ENCODE assay signal across 10 cellular contexts in the genomic region with DNA sequence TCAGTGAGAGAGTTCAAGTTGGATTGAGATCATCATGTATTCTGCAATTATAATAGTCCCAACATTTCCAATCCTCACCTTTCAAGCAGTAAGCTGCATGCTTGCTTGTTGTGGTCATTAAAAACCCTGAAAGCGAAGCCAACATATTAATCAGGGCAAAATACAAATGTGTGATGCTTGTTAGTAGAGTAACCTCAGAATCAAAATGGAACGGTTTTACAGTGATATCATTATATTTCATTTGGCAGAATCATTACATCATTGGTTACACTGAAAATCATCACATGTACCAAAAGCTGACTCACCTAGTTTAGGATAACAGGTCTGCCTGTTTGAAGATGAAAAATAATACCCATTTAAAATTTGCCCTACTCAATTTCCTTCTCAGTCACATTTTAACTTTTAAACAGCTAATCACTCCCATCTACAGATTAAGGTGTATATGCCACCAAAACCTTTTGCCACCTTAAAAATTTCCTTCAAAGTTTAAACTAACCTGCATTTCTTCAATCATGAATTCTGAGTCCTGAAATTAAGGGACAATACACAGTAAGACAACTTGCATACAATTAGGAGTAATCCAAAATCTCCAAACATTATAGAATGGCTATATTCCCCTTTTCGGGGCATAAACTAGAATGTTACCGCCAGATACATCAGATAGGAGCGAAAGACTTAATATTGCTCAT. TPM values are rescaled to one million over a fixed set of nuclear protein-coding genes. Genes with fewer than 3 reads are reported as not detected.
A peak's percentile ranks its signal among the peaks of the same experiment; 100 is the strongest.
DNase-seq lines count a peak whose midpoint lies in the region; ATAC-seq, FAIRE-seq and TF ChIP-seq lines count a peak whose summit lies in the region.
"Had no signal": no experiment of that assay in that cellular context is flagged by ENCODE, and none has a peak within 500 bp of the region (broad histone marks: within the 10 kb centered on the region; RNA-seq: fewer than 3 reads in every experiment).

No MANE protein-coding gene starts in this region.

- H3K4me3 Mint-ChIP-seq in MCF 10A (ENCODE audit: unreplicated experiment): peak overlapping the region; percentile 94

- ATAC-seq in HG02798 (IDR thresholded peaks at IDR 0.05; ENCODE audit: poor library complexity, unreplicated experiment): no peak

- H3K79me2 ChIP-seq in SK-N-SH (ENCODE audit: insufficient read depth): peaks cover 35% of the 10 kb centered on the region

- H3K27me3 Mint-ChIP-seq in MCF 10A (ENCODE audit: insufficient read depth, unreplicated experiment): no peaks in the 10 kb centered on the region

- H3K4me2 ChIP-seq in SK-N-SH: peak overlapping the region; percentile 78

- CTCF ChIA-PET in MCF 10A (lab: Yijun Ruan, JAX) (interaction anchor here (1.0 to 3.2 kb wide), 6 partner anchors 13 to 445 kb away, joined by 3 to 9 read pairs (median 4); no protein-coding TSS in a partner anchor), SK-N-SH (lab: Yijun Ruan, JAX) (interaction anchor here (0.6 to 0.8 kb wide), 2 partner anchors 22 to 33 kb away, joined by 3 read pairs; no protein-coding TSS in a partner anchor)

- H3K9me3 ChIP-seq in breast epithelium (no peaks in the 10 kb centered on the region), SK-N-SH (no peaks in the 10 kb centered on the region), stomach (no peaks in the 10 kb centered on the region)

- DNase-seq in MCF 10A (ENCODE audit: unreplicated experiment) (peak; percentile 37), breast epithelium (ENCODE audit: low spot score in 2 of 2) (no peak), SK-N-SH (no peak), erythroblast (lab: John Stamatoyannopoulos, UW) (peak; percentile 32 to 38), stomach (no peak), coronary artery (ENCODE audit: low spot score) (no peak), HTR-8/SVneo (ENCODE audit: insufficient read length, low spot score) (no peak)
- DNase-seq: DMS153 had no signal

- H3F3A ChIP-seq in SK-N-SH (replicated peaks; ENCODE audit: insufficient read depth): peaks cover 87% of the 10 kb centered on the region

- no TSS peak for BruUV-seq in MCF 10A (replicated peaks; lab: Mats Ljungman, UMichigan)

- TF ChIP-seq POLR2A in breast epithelium (IDR thresholded peaks at IDR 0.05) (no peak), erythroblast (IDR thresholded peaks at IDR 0.05; ENCODE audit: low read length) (no peak), stomach (IDR thresholded peaks at IDR 0.05) (no peak)

- H3K27me3 ChIP-seq in breast epithelium (no peaks in the 10 kb centered on the region), SK-N-SH (ENCODE audit: insufficient read depth) (no peaks in the 10 kb centered on the region), stomach (no peaks in the 10 kb centered on the region)

- H3K27ac Mint-ChIP-seq in MCF 10A (ENCODE audit: low read depth, unreplicated experiment): peak overlapping the region; percentile 96

- TF ChIP-seq EP300 in SK-N-SH (IDR thresholded peaks at IDR 0.05; ENCODE audit: borderline replicate concordance in 1 of 2, low read depth in 1 of 2, low read length in 1 of 2): no peak
- TF ChIP-seq EP300 in stomach (IDR thresholded peaks at IDR 0.05): no peak

- no peak for TF ChIP-seq RAD21 in SK-N-SH (IDR thresholded peaks at IDR 0.05; ENCODE audit: low read length)

- H3K4me1 ChIP-seq in breast epithelium (peaks cover 0 to 4% of the 10 kb centered on the region in 2 donors), SK-N-SH (ENCODE audit: control insufficient read depth in 1 of 2, insufficient read depth in 2 of 2, low read depth in 1 of 2, low read length in 1 of 2) (peaks cover 9 to 20% of the 10 kb centered on the region in 2 experiments; a peak in 3 of 4 replicates), stomach (peaks cover 20 to 47% (median 29%) of the 10 kb centered on the region in 4 donors)

- H2AFZ ChIP-seq in SK-N-SH (ENCODE audit: low read depth): no peak overlapping the region

- H3K4me1 Mint-ChIP-seq in MCF 10A (ENCODE audit: insufficient read depth, unreplicated experiment): peaks cover 34% of the 10 kb centered on the region

- TF ChIP-seq CTCF in MCF 10A (IDR thresholded peaks at IDR 0.05; ENCODE audit: unreplicated experiment): no peak
- TF ChIP-seq CTCF in breast epithelium (IDR thresholded peaks at IDR 0.05): no peak
- TF ChIP-seq CTCF in SK-N-SH (IDR thresholded peaks at IDR 0.05): no peak
- TF ChIP-seq CTCF in stomach (IDR thresholded peaks at IDR 0.05): no peak
- TF ChIP-seq CTCF in coronary artery (IDR thresholded peaks at IDR 0.05): no peak

- H3K27ac ChIP-seq in breast epithelium (peak overlapping the region in 1 of 2 donors; percentile 21), SK-N-SH (ENCODE audit: low read depth in 2 of 2, low read length in 1 of 2) (peak overlapping the region; percentile 24 to 74; a peak in 3 of 4 replicates), stomach (peak overlapping the region in 4 of 5 donors; percentile 6 to 95 (median 26)), coronary artery (no peak overlapping the region)

- peak overlapping the region; percentile 79; the same call in 1 of the 2 replicates for H3K9ac ChIP-seq in SK-N-SH

- intact Hi-C loops in MCF 10A (cut with micrococcal nuclease): no loop called here
- intact Hi-C loops in breast epithelium (cut with DNase I; ENCODE audit: low total_unique reads): no loop called here
- intact Hi-C loops in stomach (cut with DNase I; ENCODE audit: low total_unique reads): loop anchor here (10.0 kb wide), 1 partner anchor 60 kb away; no protein-coding TSS in a partner anchor

- no peak for FAIRE-seq in HTR-8/SVneo (lab: Jason Lieb, UNC)

- H3K4me3 ChIP-seq in breast epithelium: peak overlapping the region in 1 of 3 donors; percentile 2
- H3K4me3 ChIP-seq in SK-N-SH (ENCODE audit: low read depth in 2 of 2, low read length in 1 of 2): peak overlapping the region; percentile 82 to 90
- peak overlapping the region in 2 of 4 donors; percentile 61 for H3K4me3 ChIP-seq in stomach
- H3K4me3 ChIP-seq in coronary artery: no peak overlapping the region

- H3K9me2 ChIP-seq in SK-N-SH: no peaks in the 10 kb centered on the region

- H3K36me3 ChIP-seq in breast epithelium (no peaks in the 10 kb centered on the region), SK-N-SH (replicated peaks in 1 of 2; ENCODE audit: control insufficient read depth in 1 of 2, insufficient read depth in 2 of 2, low read length in 1 of 2) (peaks cover 49 to 66% of the 10 kb centered on the region in 2 experiments), stomach (peaks cover 40 to 76% (median 70%) of the 10 kb centered on the region in 4 donors)

- 72% methylated on average over 5 of the region's 5 CpGs for WGBS in SK-N-SH (ENCODE audit: low lambda C conversion rate)
- 71 to 78% (median 76%) methylated on average over 5 of the region's 5 CpGs for WGBS in stomach, 5 donors

- H3K9me3 Mint-ChIP-seq in MCF 10A (ENCODE audit: unreplicated experiment): no peaks in the 10 kb centered on the region

- POLR2A ChIA-PET in MCF 10A (lab: Yijun Ruan, JAX) (interaction anchor here (0.7 to 7.7 kb wide), 13 partner anchors 8 to 387 kb away, joined by 3 to 118 read pairs (median 7); partner anchors contain the start of genes CENPL, DARS2, KLHL20 and PRDX6), SK-N-SH (lab: Yijun Ruan, JAX) (no interaction called here)

- H3K36me3 Mint-ChIP-seq in MCF 10A (ENCODE audit: insufficient read depth, unreplicated experiment): peaks cover 85% of the 10 kb centered on the region

- peaks cover 49% of the 10 kb centered on the region for H4K20me1 ChIP-seq in SK-N-SH (ENCODE audit: insufficient read depth)

TF ChIP-seq in SK-N-SH, 30 proteins besides CTCF, POLR2A, EP300 and RAD21 (continues in another document):
- TF ChIP-seq SMC3 (IDR thresholded peaks at IDR 0.05; ENCODE audit: low read depth, low read length): no peak
- no peak for TF ChIP-seq TCF12 (IDR thresholded peaks at IDR 0.05)

RNA-seq across cellular contexts. Expression of gene GAS5, which starts 3.5 kb away (rescaled TPM):
- 3,184 and 3,772 TPM in 2 replicates for total RNA-seq in MCF 10A (2022)
- 100 to 1,000 TPM; 320 to 763 (median 754) TPM for total RNA-seq in breast epithelium
- 961 and 1,422 TPM in 2 replicates for polyA plus RNA-seq in SK-N-SH (2012; rRNA removed)
- polyA plus RNA-seq in SK-N-SH (2012; cell fraction: cytosol; rRNA removed): 1,326 and 1,438 TPM in 2 replicates
- 871 and 1,534 TPM in 2 replicates for polyA plus RNA-seq in SK-N-SH (2012; cell fraction: nucleus; rRNA removed)
- 100 to 1,000 TPM; 256 to 453 (median 353) TPM for total RNA-seq in stomach
- polyA plus RNA-seq in stomach: 1,000 to 10,000 TPM in 1 of 3 donors, 100 to 1,000 TPM in 2; 712 to 1,014 (median 897) TPM

RNA-seq across cellular contexts. Expression of gene ZBTB37, which starts 3.9 kb away (rescaled TPM):
- 12.8 and 15.2 TPM in 2 replicates for total RNA-seq in MCF 10A (2022)
- total RNA-seq in breast epithelium: 10 to 100 TPM; 10.2 to 15.7 (median 15.4) TPM
- polyA plus RNA-seq in SK-N-SH (2012; rRNA removed): 0.89 and 1.2 TPM in 2 replicates
- 0.73 and 0.75 TPM in 2 replicates for polyA plus RNA-seq in SK-N-SH (2012; cell fraction: cytosol; rRNA removed)
- 1.6 and 3.4 TPM in 2 replicates for polyA plus RNA-seq in SK-N-SH (2012; cell fraction: nucleus; rRNA removed)
- 10 to 100 TPM in 4 of 5 donors, under 1 TPM in 1; 0.29 to 62.9 (median 17.2) TPM for total RNA-seq in stomach
- polyA plus RNA-seq in stomach: under 1 TPM; 0.37 to 0.61 (median 0.55) TPM

RNA-seq across cellular contexts. Expression of gene CENPL, which starts 39.6 kb away (rescaled TPM):
- 14.1 and 24.5 TPM in 2 replicates for total RNA-seq in MCF 10A (2022)
- total RNA-seq in breast epithelium: 1 to 10 TPM; 4.5 to 6.0 (median 4.6) TPM
- 4.0 and 6.9 TPM in 2 replicates for polyA plus RNA-seq in SK-N-SH (2012; rRNA removed)
- 5.7 and 6.5 TPM in 2 replicates for polyA plus RNA-seq in SK-N-SH (2012; cell fraction: cytosol; rRNA removed)
- 2.0 and 4.4 TPM in 2 replicates for polyA plus RNA-seq in SK-N-SH (2012; cell fraction: nucleus; rRNA removed)
- 10 to 100 TPM in 1 of 5 donors, 1 to 10 TPM in 3, under 1 TPM in 1; 0.45 to 14.1 (median 4.1) TPM for total RNA-seq in stomach
- 1 to 10 TPM; 2.0 to 4.4 (median 2.6) TPM for polyA plus RNA-seq in stomach

RNA-seq across cellular contexts. Expression of gene DARS2, which starts 39.9 kb away (rescaled TPM):
- total RNA-seq in MCF 10A (2022) (34.6 and 40.4 TPM in 2 replicates), breast epithelium (10 to 100 TPM in 2 of 3 donors, 1 to 10 TPM in 1; 9.4 to 15.8 (median 14.1) TPM), stomach (10 to 100 TPM in 4 of 5 donors, 1 to 10 TPM in 1; 3.1 to 36.8 (median 20.3) TPM)
- polyA plus RNA-seq in SK-N-SH (2012; rRNA removed) (17.1 and 22.1 TPM in 2 replicates), stomach (1 to 10 TPM; 4.8 to 5.4 (median 4.9) TPM)
- polyA plus RNA-seq in SK-N-SH (2012; cell fraction: cytosol; rRNA removed): 20.1 and 22.9 TPM in 2 replicates
- polyA plus RNA-seq in SK-N-SH (2012; cell fraction: nucleus; rRNA removed): 15.1 and 21.4 TPM in 2 replicates

RNA-seq across cellular contexts. Expression of gene SERPINC1, which starts 52.8 kb away (rescaled TPM):
- not detected in 2 replicates for total RNA-seq in MCF 10A (2022)
- under 1 TPM in 1 of 3 donors, not detected in 2; 0.32 TPM for total RNA-seq in breast epithelium
- 0.05 and 0.08 TPM in 2 replicates for polyA plus RNA-seq in SK-N-SH (2012; rRNA removed)
- 0.03 and 0.04 TPM in 2 replicates for polyA plus RNA-seq in SK-N-SH (2012; cell fraction: cytosol; rRNA removed)
- 0.18 and 0.27 TPM in 2 replicates for polyA plus RNA-seq in SK-N-SH (2012; cell fraction: nucleus; rRNA removed)
- under 1 TPM in 2 of 5 donors, not detected in 3; 0.18 to 0.89 TPM for total RNA-seq in stomach
- polyA plus RNA-seq in stomach: under 1 TPM in 1 of 3 donors, not detected in 2; 0.20 TPM
- total RNA-seq: H4 had no signal

Comparison
In these comparisons a context has a peak if more than half of its experiments do, and no peak if none do; other contexts are left out.
1. DNase-seq: peak in MCF 10A (single experiment) and erythroblast (2 of 2); none in breast epithelium (0 of 2), SK-N-SH (single experiment), stomach (single experiment), coronary artery (single experiment) and HTR-8/SVneo (single experiment).
2. H3K27ac ChIP-seq: peak in SK-N-SH (2 of 2) and stomach (4 of 5); none in coronary artery (0 of 2).